18 cellular contexts compared by ENCODE assay signal in genomic region chr14:61421212-61421923, GRCh38.
DNase-seq lines count a peak whose midpoint lies in the region; ATAC-seq, FAIRE-seq and TF ChIP-seq lines count a peak whose summit lies in the region.
"Had no signal": no experiment of that assay in that cellular context is flagged by ENCODE, and none has a peak within 500 bp of the region (broad histone marks: within the 10 kb centered on the region; RNA-seq: fewer than 3 reads in every experiment).

No MANE protein-coding gene starts in this region.

- H3K4me3 ChIP-seq in A549 (no peak overlapping the region), left lung (no peak overlapping the region)
- no peak overlapping the region for H3K4me3 ChIP-seq in CD4-positive, alpha-beta memory T cell (ENCODE audit: low read length in 2 of 2)
- H3K4me3 ChIP-seq: ascending aorta, coronary artery had no signal

- POLR2A ChIA-PET in A549 (lab: Yijun Ruan, JAX), result no interaction called here
- POLR2A ChIA-PET in CD4-positive, alpha-beta memory T cell (lab: Charles Lee; ENCODE audit: partially characterized antibody), result interaction anchor here (0.7 to 3.2 kb wide), 5 partner anchors 13 to 77 kb away, joined by 3 to 11 read pairs (median 4); no protein-coding TSS in a partner anchor

- peak overlapping the region; percentile 7; the same call in 1 of the 3 replicates for H3K4me2 ChIP-seq in A549

- no peaks in the 10 kb centered on the region for H3K27me3 Mint-ChIP-seq in CD4-positive, alpha-beta memory T cell
- no peaks in the 10 kb centered on the region for H3K27me3 Mint-ChIP-seq in activated naive CD8-positive, alpha-beta T cell
- no peaks in the 10 kb centered on the region for H3K27me3 Mint-ChIP-seq in stimulated activated naive B cell treated with anti-CD40 and anti-IgM and Interleukin-4, amounts not matched to agents 10 μg/mL and 1 μg/mL and 100 μg/mL, for 72 hours

- DNase-seq in A549 (ENCODE audit: low read depth in 1 of 2, low spot score in 1 of 2) (no peak), left lung (no peak), SK-N-DZ (ENCODE audit: low spot score) (no peak), HCEC 1CT (no peak)
- DNase-seq in CD4-positive, alpha-beta memory T cell, result no peak
- no peak for DNase-seq in stimulated activated naive B cell treated with anti-CD40 and anti-IgM and Interleukin-4, amounts not matched to agents 10 μg/mL and 1 μg/mL and 100 μg/mL, for 72 hours
- DNase-seq: activated CD4-positive, CD25-positive, alpha-beta regulatory T cell; erythroblast; MM.1S; naive B cell; NCI-H2029; stimulated activated CD4-positive, alpha-beta T cell treated with anti-CD3 and anti-CD28 coated beads, Interleukin-4, amount 100 ng/mL, for 24 hours had no signal

- no peak for FAIRE-seq in A549 (lab: Jason Lieb, UNC)
- FAIRE-seq: GM12892 had no signal

- WGBS in A549 (ENCODE audit: missing lambda C conversion rate), result 45% methylated on average over 1 of the region's 1 CpG

- H3K9me3 ChIP-seq in A549 (no peaks in the 10 kb centered on the region), left lung (no peaks in the 10 kb centered on the region)
- H3K9me3 ChIP-seq in CD4-positive, alpha-beta memory T cell (ENCODE audit: control insufficient read depth in 1 of 2, low read length in 2 of 2), result no peaks in the 10 kb centered on the region
- H3K9me3 ChIP-seq: ascending aorta had no signal

- no peak for TF ChIP-seq RAD21 in A549 (conservative IDR thresholded peaks at IDR 0.05 in 1 of 2, IDR thresholded peaks at IDR 0.05 in 1 of 2)

- H3K36me3 ChIP-seq in CD4-positive, alpha-beta memory T cell (ENCODE audit: insufficient read depth, low read length), result no peaks in the 10 kb centered on the region
- no peaks in the 10 kb centered on the region for H3K36me3 ChIP-seq in left lung
- H3K36me3 ChIP-seq: ascending aorta had no signal

- CTCF ChIA-PET in A549 (lab: Yijun Ruan, JAX), result interaction anchor here (0.8 to 2.3 kb wide), 3 partner anchors 34 to 416 kb away, joined by 3 to 7 read pairs (median 3); no protein-coding TSS in a partner anchor
- CTCF ChIA-PET in CD4-positive, alpha-beta memory T cell (lab: Charles Lee; ENCODE audit: partially characterized antibody), result interaction anchor here (0.7 to 2.7 kb wide), 5 partner anchors 12 to 100 kb away, joined by 3 to 9 read pairs (median 9); partner anchors contain the start of gene PRKCH

- TF ChIP-seq CTCF in A549 (IDR thresholded peaks at IDR 0.05) (no peak), left lung (IDR thresholded peaks at IDR 0.05) (no peak)

- peaks cover 16 to 85% (median 48%) of the 10 kb centered on the region in 4 donors for H3K4me1 Mint-ChIP-seq in CD4-positive, alpha-beta memory T cell
- H3K4me1 Mint-ChIP-seq in activated naive CD8-positive, alpha-beta T cell (ENCODE audit: low read depth), result peaks cover 41% of the 10 kb centered on the region
- H3K4me1 Mint-ChIP-seq in stimulated activated naive B cell treated with anti-CD40 and anti-IgM and Interleukin-4, amounts not matched to agents 10 μg/mL and 1 μg/mL and 100 μg/mL, for 72 hours, result peaks cover 4 to 6% of the 10 kb centered on the region in 2 donors

- TF ChIP-seq EP300 in A549 (IDR thresholded peaks at IDR 0.05), result no peak

- H3K27ac Mint-ChIP-seq in CD4-positive, alpha-beta memory T cell, result peak overlapping the region in 6 of 7 donors; percentile 31 to 90 (median 74)
- peak overlapping the region; percentile 95 for H3K27ac Mint-ChIP-seq in activated naive CD8-positive, alpha-beta T cell
- H3K27ac Mint-ChIP-seq in stimulated activated naive B cell treated with anti-CD40 and anti-IgM and Interleukin-4, amounts not matched to agents 10 μg/mL and 1 μg/mL and 100 μg/mL, for 72 hours, result no peak overlapping the region

- peak overlapping the region; percentile 24 to 37; a peak in 2 of 6 replicates for H3K27ac ChIP-seq in A549
- H3K27ac ChIP-seq in CD4-positive, alpha-beta memory T cell (ENCODE audit: low read depth, low read length), result no peak overlapping the region
- peak overlapping the region in 1 of 2 donors; percentile 28 for H3K27ac ChIP-seq in left lung
- H3K27ac ChIP-seq: ascending aorta, coronary artery had no signal

- intact Hi-C loops in CD4-positive, alpha-beta memory T cell (cut with micrococcal nuclease), result no loop called here
- intact Hi-C loops in left lung (cut with DNase I), result no loop called here

- peaks cover 31 to 36% of the 10 kb centered on the region in 2 donors for H3K36me3 Mint-ChIP-seq in CD4-positive, alpha-beta memory T cell
- peaks cover 19% of the 10 kb centered on the region for H3K36me3 Mint-ChIP-seq in activated naive CD8-positive, alpha-beta T cell
- peaks cover 3 to 4% of the 10 kb centered on the region in 2 donors for H3K36me3 Mint-ChIP-seq in stimulated activated naive B cell treated with anti-CD40 and anti-IgM and Interleukin-4, amounts not matched to agents 10 μg/mL and 1 μg/mL and 100 μg/mL, for 72 hours

- peak overlapping the region in 6 of 8 donors; percentile 23 to 58 (median 42) for H3K4me3 Mint-ChIP-seq in CD4-positive, alpha-beta memory T cell
- peak overlapping the region; percentile 14 for H3K4me3 Mint-ChIP-seq in activated naive CD8-positive, alpha-beta T cell
- H3K4me3 Mint-ChIP-seq in stimulated activated naive B cell treated with anti-CD40 and anti-IgM and Interleukin-4, amounts not matched to agents 10 μg/mL and 1 μg/mL and 100 μg/mL, for 72 hours, result no peak overlapping the region
- H3K4me3 Mint-ChIP-seq: naive B cell had no signal

- H3K9me3 Mint-ChIP-seq in CD4-positive, alpha-beta memory T cell, result peaks cover 0 to 3% (median under 1%) of the 10 kb centered on the region in 8 donors
- H3K9me3 Mint-ChIP-seq in activated naive CD8-positive, alpha-beta T cell (ENCODE audit: low read depth), result no peaks in the 10 kb centered on the region
- peaks cover 6 to 9% of the 10 kb centered on the region in 2 donors for H3K9me3 Mint-ChIP-seq in stimulated activated naive B cell treated with anti-CD40 and anti-IgM and Interleukin-4, amounts not matched to agents 10 μg/mL and 1 μg/mL and 100 μg/mL, for 72 hours

- no peak for ATAC-seq in A549
- peak; percentile 22 for ATAC-seq in left lung
- ATAC-seq in GM19035 (IDR thresholded peaks at IDR 0.05; ENCODE audit: unreplicated experiment), result no peak
- ATAC-seq in stimulated activated naive B cell treated with anti-CD40 and anti-IgM and Interleukin-4, amounts not matched to agents 10 μg/mL and 1 μg/mL and 100 μg/mL, for 72 hours (replicated peaks), result no peak
- ATAC-seq: Right ventricle myocardium inferior had no signal

- peaks cover 27% of the 10 kb centered on the region for H3K4me1 ChIP-seq in A549
- H3K4me1 ChIP-seq in CD4-positive, alpha-beta memory T cell (ENCODE audit: insufficient read depth, low read length), result peaks cover 100% of the 10 kb centered on the region
- peaks cover 0 to 52% of the 10 kb centered on the region in 2 donors for H3K4me1 ChIP-seq in left lung

- no peak for TF ChIP-seq POLR2A in A549 (IDR thresholded peaks at IDR 0.05; ENCODE audit: low read length)

- no peaks in the 10 kb centered on the region for H3K27me3 ChIP-seq in CD4-positive, alpha-beta memory T cell (ENCODE audit: insufficient read depth, low read length)
- no peaks in the 10 kb centered on the region for H3K27me3 ChIP-seq in left lung
- H3K27me3 ChIP-seq: ascending aorta had no signal

TF ChIP-seq in A549, 52 proteins besides CTCF, POLR2A, EP300 and RAD21:
- TF ChIP-seq CEBPB (IDR thresholded peaks at IDR 0.05), result no peak; a peak in 1 of 4 replicates
- no peak for TF ChIP-seq HOXB13 (CRISPR knock-in tag; IDR thresholded peaks at IDR 0.05; ENCODE audit: low read depth)
- no peak for TF ChIP-seq EHF (CRISPR knock-in tag; IDR thresholded peaks at IDR 0.05)

Comparison
In these comparisons a context has a peak if more than half of its experiments do, and no peak if none do; other contexts are left out.
1. H3K4me3 Mint-ChIP-seq: peak in CD4-positive, alpha-beta memory T cell (6 of 8) and activated naive CD8-positive, alpha-beta T cell (single experiment); none in stimulated activated naive B cell treated with anti-CD40 and anti-IgM and Interleukin-4, amounts not matched to agents 10 μg/mL and 1 μg/mL and 100 μg/mL, for 72 hours (0 of 2).